In the genomic region with DNA sequence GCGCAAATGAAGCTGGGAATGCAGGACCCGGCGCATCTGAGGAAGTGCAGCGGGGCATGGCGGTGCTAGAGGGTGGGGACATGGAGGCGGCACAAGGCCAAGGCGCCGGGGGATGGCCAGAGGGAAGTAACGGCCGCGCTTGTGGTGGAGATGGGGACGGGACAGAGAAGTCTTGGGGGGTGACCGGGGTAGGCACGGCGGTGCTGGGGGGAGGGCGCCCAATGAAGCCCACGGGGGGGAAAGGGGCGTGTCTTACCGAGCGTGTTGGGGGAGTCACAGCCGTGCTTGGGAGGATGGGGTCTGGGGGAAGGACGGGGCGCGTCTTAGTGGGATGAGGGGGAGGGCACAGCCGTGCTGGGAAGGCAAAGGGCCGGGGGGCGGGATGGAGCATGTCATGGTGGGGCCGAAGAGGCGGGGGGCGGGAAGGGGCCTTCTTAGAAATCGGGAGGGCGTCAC, we compare ENCODE assay signal across 8 cellular contexts. TPM values are rescaled to one million over a fixed set of nuclear protein-coding genes. Genes with fewer than 3 reads are reported as not detected.
DNase-seq lines count a peak whose midpoint lies in the region; ATAC-seq and TF ChIP-seq lines count a peak whose summit lies in the region.

No MANE protein-coding gene starts in this region.

- no peaks in the 10 kb centered on the region for H3K79me1 ChIP-seq in H9 (ENCODE audit: insufficient read depth, low read depth, low read length, poor library complexity, severe bottlenecking)

- H3K4me3 ChIP-seq in iPS DF 6.9 (ENCODE audit: low read length) (peak overlapping the region; percentile 68; the same call in 1 of the 2 replicates), sigmoid colon (peak overlapping the region; percentile 50 to 84 (median 68))

- no peak overlapping the region for H2BK20ac ChIP-seq in H9 (ENCODE audit: low read depth, low read length, poor library complexity, severe bottlenecking)

- H3K27me3 ChIP-seq in H9 (ENCODE audit: insufficient read depth, low read length) (no peaks in the 10 kb centered on the region), iPS DF 6.9 (ENCODE audit: control insufficient read depth, insufficient read depth, low read length) (no peaks in the 10 kb centered on the region), sigmoid colon (no peaks in the 10 kb centered on the region)

- DNase-seq in H9 (peak; percentile 91), iPS DF 6.9 (ENCODE audit: low read depth, low spot score) (no peak), sigmoid colon (peak; percentile 74), SKM-1 treated with dmso at 0.1 percent for 144 hours (lab: John Stamatoyannopoulos, UW; ENCODE audit: unreplicated experiment) (no peak)
- no peak for DNase-seq in stimulated activated CD4-positive, alpha-beta T cell treated with anti-CD3 and anti-CD28 coated beads, Interleukin-2, amount 100 ng/mL, for 24 hours

- H3K4me3 Mint-ChIP-seq in H9: peak overlapping the region; percentile 86 to 89

- peak overlapping the region; percentile 83 for H2BK120ac ChIP-seq in H9 (ENCODE audit: low read depth, low read length, poor library complexity, severe bottlenecking)

- ATAC-seq in GM21717 (IDR thresholded peaks at IDR 0.05; ENCODE audit: unreplicated experiment) (no peak), HG02938 (IDR thresholded peaks at IDR 0.05; ENCODE audit: unreplicated experiment) (no peak)

- TF ChIP-seq CTCF in H9 (conservative IDR thresholded peaks at IDR 0.05): no peak
- no peak for TF ChIP-seq CTCF in sigmoid colon (IDR thresholded peaks at IDR 0.05)

- H3K4me1 ChIP-seq in H9 (ENCODE audit: insufficient read depth, low read length) (peaks cover 7% of the 10 kb centered on the region; the same call in 1 of the 2 replicates), iPS DF 6.9 (ENCODE audit: control insufficient read depth, insufficient read depth, low read length) (no peaks in the 10 kb centered on the region), sigmoid colon (peaks cover 0 to 9% (median 0%) of the 10 kb centered on the region in 4 donors)

- H3K79me2 ChIP-seq in H9 (ENCODE audit: insufficient read depth, low read length): no peaks in the 10 kb centered on the region

- H3K27me3 Mint-ChIP-seq in H9 (ENCODE audit: low read depth): peaks cover 2% of the 10 kb centered on the region

- peaks cover 49 to 57% of the 10 kb centered on the region in 2 experiments for H3K4me1 Mint-ChIP-seq in H9

- H4K5ac ChIP-seq in H9 (ENCODE audit: insufficient read length, low read depth, low read length): peak overlapping the region; percentile 66

- H3K9me3 Mint-ChIP-seq in H9: peaks cover 0 to 3% of the 10 kb centered on the region in 2 experiments; a peak in 4 of 5 replicates

- peak overlapping the region; percentile 90; the same call in 1 of the 2 replicates for H3K4ac ChIP-seq in H9 (ENCODE audit: low read depth, low read length)

- no CpG with 5 or more reads among the region's 32 CpGs for WGBS in H9 (ENCODE audit: extremely low coverage, insufficient read length, low lambda C conversion rate)
- WGBS in iPS DF 6.9 (ENCODE audit: insufficient coverage, insufficient read length): no CpG with 5 or more reads among the region's 32 CpGs
- WGBS in sigmoid colon, 2 donors: 4 to 5% methylated on average over 32 of the region's 32 CpGs

- H3K36me3 ChIP-seq in iPS DF 6.9 (ENCODE audit: control insufficient read depth, insufficient read depth, low read length) (no peaks in the 10 kb centered on the region), sigmoid colon (no peaks in the 10 kb centered on the region)

- peaks cover 6% of the 10 kb centered on the region for H3K23me2 ChIP-seq in H9 (ENCODE audit: insufficient read length, low read depth, low read length, poor library complexity, severe bottlenecking)

- H3K9ac ChIP-seq in H9 (ENCODE audit: extremely low read depth, insufficient read length, low read length): peak overlapping the region; percentile 79

- H3T11ph ChIP-seq in H9 (ENCODE audit: low read length): peak overlapping the region; percentile 75

- no peak overlapping the region for H2BK5ac ChIP-seq in H9 (ENCODE audit: insufficient read length, low read length)

- TF ChIP-seq POLR2A in sigmoid colon (IDR thresholded peaks at IDR 0.05): no peak

- H3K27ac ChIP-seq in H9 (ENCODE audit: insufficient read length, low read depth, low read length) (peak overlapping the region; percentile 95), angular gyrus (ENCODE audit: low read depth, low read length) (peak overlapping the region; percentile 30), iPS DF 6.9 (ENCODE audit: low read length) (peak overlapping the region; percentile 78), sigmoid colon (peak overlapping the region; percentile 92 to 96 (median 94))

- H3K56ac ChIP-seq in H9 (ENCODE audit: insufficient read length, low read depth, low read length): no peak overlapping the region

- H4K91ac ChIP-seq in H9 (ENCODE audit: insufficient read length, low read depth, low read length): no peak overlapping the region

- no peak for TF ChIP-seq EP300 in sigmoid colon (IDR thresholded peaks at IDR 0.05)

- peak overlapping the region; percentile 98 for H2BK12ac ChIP-seq in H9 (ENCODE audit: insufficient read length, low read depth, low read length)

- peak overlapping the region; percentile 99 for H3K18ac ChIP-seq in H9 (ENCODE audit: insufficient read length, low read depth, low read length)

- peak overlapping the region; percentile 72 for H3K4me2 ChIP-seq in H9 (ENCODE audit: insufficient read depth, insufficient read length, low read length)

- no peak overlapping the region for H2BK15ac ChIP-seq in H9 (ENCODE audit: low read depth, low read length)

- H3K9me3 ChIP-seq in H9 (ENCODE audit: control insufficient read depth, low read depth, low read length) (no peaks in the 10 kb centered on the region), iPS DF 6.9 (ENCODE audit: control insufficient read depth, insufficient read depth, low read length) (no peaks in the 10 kb centered on the region), sigmoid colon (peaks cover 0 to 8% (median 0%) of the 10 kb centered on the region in 4 donors)

- H3K36me3 Mint-ChIP-seq in H9 (ENCODE audit: insufficient read depth in 1 of 3, low read depth in 3 of 3): peaks cover 7 to 23% (median 8%) of the 10 kb centered on the region in 3 experiments

- intact Hi-C loops in sigmoid colon (cut with DNase I): loop anchor here (2.0 kb wide), 1 partner anchor 33 kb away; no protein-coding TSS in a partner anchor

- peak overlapping the region; percentile 95 for H3K14ac ChIP-seq in H9 (ENCODE audit: insufficient read depth, low read length)

- no peak overlapping the region for H2AFZ ChIP-seq in H9 (ENCODE audit: low read length)

- H3K27ac Mint-ChIP-seq in H9: peak overlapping the region; percentile 98 to 99 (median 99)

- H3K23ac ChIP-seq in H9 (ENCODE audit: insufficient read length, low read depth, low read length): no peak overlapping the region

- peak overlapping the region; percentile 74 for H4K8ac ChIP-seq in H9 (replicated peaks; ENCODE audit: insufficient read length, low read depth, low read length)

- H4K20me1 ChIP-seq in H9 (ENCODE audit: control insufficient read depth, insufficient read depth, insufficient read length): no peaks in the 10 kb centered on the region

- no peak overlapping the region for H2AK5ac ChIP-seq in H9 (ENCODE audit: insufficient read length, low read length)

RNA-seq across cellular contexts. Expression of a gene that starts 1.0 kb away (rescaled TPM):
- 9.5 and 10.3 TPM in 2 replicates for total RNA-seq in H9 (2021)
- 10 to 100 TPM in 2 of 4 donors, 1 to 10 TPM in 2; 8.6 to 10.5 (median 9.7) TPM for total RNA-seq in sigmoid colon
- polyA plus RNA-seq in sigmoid colon: 10 to 100 TPM in 2 of 3 donors, 1 to 10 TPM in 1; 4.2 to 14.4 (median 11.0) TPM

Comparison
In these comparisons a context has a peak if more than half of its experiments do, and no peak if none do; other contexts are left out.
1. DNase-seq: peak in H9 (single experiment) and sigmoid colon (single experiment); none in iPS DF 6.9 (single experiment), stimulated activated CD4-positive, alpha-beta T cell treated with anti-CD3 and anti-CD28 coated beads, Interleukin-2, amount 100 ng/mL, for 24 hours (0 of 2) and SKM-1 treated with dmso at 0.1 percent for 144 hours (single experiment).
2. H3K27ac ChIP-seq: peak in every context shown above with its lines; median percentile 95 in H9; 94 in sigmoid colon; 78 in iPS DF 6.9; 30 in angular gyrus.